Comparison of ENCODE assay signal across 8 cellular contexts in genomic region chr4:145936142-145937020, GRCh38. TPM values are rescaled to one million over a fixed set of nuclear protein-coding genes. Genes with fewer than 3 reads are reported as not detected.
DNase-seq lines count a peak whose midpoint lies in the region; ATAC-seq and TF ChIP-seq lines count a peak whose summit lies in the region.

No MANE protein-coding gene starts in this region.

- peak; percentile 40 for TF ChIP-seq CTCF in RWPE1 (conservative IDR thresholded peaks at IDR 0.05; ENCODE audit: low read depth)

- DNase-seq in DMS114 treated with DMSO at 0.1 percent for 48 hours (lab: John Stamatoyannopoulos, UW; ENCODE audit: unreplicated experiment) (peak; percentile 10), HPDE6-E6E7 (ENCODE audit: extremely low spot score) (peak; percentile 53), RWPE1 (ENCODE audit: low spot score) (peak; percentile 51), germinal center (ENCODE audit: low spot score) (peak; percentile 74), occipital lobe (lab: John Stamatoyannopoulos, UW) (peak; percentile 67)
- DNase-seq in activated naive CD4-positive, alpha-beta T cell treated with Interleukin-2 at 50 U/mL for 16 hours = peak; percentile 62

- ATAC-seq in GM19467 (IDR thresholded peaks at IDR 0.05; ENCODE audit: unreplicated experiment) = peak; percentile 46

- H3K9me3 ChIP-seq in thymus (ENCODE audit: control insufficient read depth) = peaks cover 1% of the 10 kb centered on the region

- H3K4me3 ChIP-seq in thymus (ENCODE audit: low read length) = peak overlapping the region; percentile 98

- peaks cover 5% of the 10 kb centered on the region for H3K4me1 ChIP-seq in thymus (ENCODE audit: control insufficient read depth, insufficient read depth, low read length)

- no peaks in the 10 kb centered on the region for H3K27me3 ChIP-seq in thymus (ENCODE audit: control insufficient read depth, insufficient read depth)

- POLR2A ChIA-PET in RWPE1 (lab: Yijun Ruan, JAX; ENCODE audit: low non-redundant PET) = interaction anchor here (0.7 kb wide), 1 partner anchor 281 kb away, joined by 4 read pairs; no protein-coding TSS in a partner anchor

- no peaks in the 10 kb centered on the region for H3K36me3 ChIP-seq in thymus (ENCODE audit: control insufficient read depth, insufficient read depth)

- H3K27ac ChIP-seq in RWPE1 (peak overlapping the region; percentile 96), thymus (ENCODE audit: low read depth) (peak overlapping the region; percentile 96)

- WGBS in thymus = under 1% methylated on average over 72 of the region's 72 CpGs

- CTCF ChIA-PET in RWPE1 (lab: Yijun Ruan, JAX) = interaction anchor here (0.6 kb wide), 1 partner anchor 451 kb away, joined by 3 read pairs; no protein-coding TSS in a partner anchor

RNA-seq across cellular contexts. Expression of gene ZNF827, which starts 2.2 kb away (rescaled TPM):
- total RNA-seq in occipital lobe = 11.7 TPM
- polyA plus RNA-seq in thymus = 10.2 TPM

Comparison
In these comparisons a context has a peak if more than half of its experiments do, and no peak if none do; other contexts are left out.
1. Peak in every context shown above with its lines: DNase-seq, ATAC-seq, H3K4me3 ChIP-seq and H3K27ac ChIP-seq.
2. DNase-seq: peak in every context shown above with its lines; median percentile 74 in germinal center; 67 in occipital lobe; 62 in activated naive CD4-positive, alpha-beta T cell treated with Interleukin-2 at 50 U/mL for 16 hours; 53 in HPDE6-E6E7; 51 in RWPE1; 10 in DMS114 treated with DMSO at 0.1 percent for 48 hours.